ENCODE assay signal across 8 cellular contexts in the genomic region with DNA sequence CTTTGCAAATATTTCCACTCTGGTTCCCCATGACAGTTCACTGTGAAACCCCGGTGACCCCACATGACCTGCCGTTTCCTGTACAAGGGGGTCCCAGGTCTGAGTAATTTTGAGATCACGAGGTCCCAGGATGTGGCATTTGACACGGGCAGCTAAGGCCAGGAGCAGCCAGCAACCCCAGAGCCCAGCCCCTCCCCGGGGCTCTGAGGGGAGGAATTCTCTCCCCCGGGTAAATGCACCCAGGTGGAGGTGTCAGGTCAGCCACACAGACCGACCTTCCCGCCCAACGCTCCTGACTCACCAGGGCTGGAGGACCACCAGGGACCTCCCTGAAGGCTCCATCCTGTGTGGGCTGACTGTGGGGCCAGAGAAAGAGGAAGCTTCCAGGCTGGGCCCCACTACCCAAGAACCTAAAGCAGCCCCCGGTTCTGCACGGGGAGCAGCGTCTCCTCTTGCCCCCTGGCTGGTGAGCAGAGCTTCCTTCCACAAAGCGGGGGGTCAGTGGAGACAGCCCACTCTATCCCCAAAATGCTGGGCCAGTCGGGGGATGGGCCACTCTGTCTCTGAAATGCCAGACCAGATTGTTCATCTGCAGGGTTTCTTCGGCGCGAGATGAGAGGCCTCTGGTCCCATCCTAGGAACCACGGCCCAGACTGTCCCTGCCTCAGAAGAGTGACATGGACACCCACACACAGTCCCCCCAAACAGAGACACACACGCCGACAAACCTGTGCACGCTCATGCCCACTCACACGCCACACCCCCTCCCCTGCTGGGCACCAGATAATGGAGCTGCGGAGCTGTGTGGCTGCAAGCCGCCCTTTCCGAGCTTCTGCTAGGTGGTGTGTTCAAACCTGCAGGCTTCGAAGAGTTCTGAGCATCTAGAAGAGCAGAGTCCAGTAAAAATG. TPM values are rescaled to one million over a fixed set of nuclear protein-coding genes. Genes with fewer than 3 reads are reported as not detected.
DNase-seq lines count a peak whose midpoint lies in the region; ATAC-seq and TF ChIP-seq lines count a peak whose summit lies in the region.

No MANE protein-coding gene starts in this region.

- H3K9me3 Mint-ChIP-seq in CD4-positive, alpha-beta memory T cell = no peaks in the 10 kb centered on the region
- H3K9me3 Mint-ChIP-seq in T-helper 1 cell treated with Interleukin-12 subunit alpha and Interleukin-12 subunit beta and Interleukin-4 antibody, amounts not matched to agents 30 μg/mL and 1 μg/mL, for 36 hours = no peaks in the 10 kb centered on the region

- TF ChIP-seq POLR2A in testis (IDR thresholded peaks at IDR 0.05) = no peak

- peaks cover 39% of the 10 kb centered on the region for H3K4me1 ChIP-seq in CD4-positive, alpha-beta memory T cell (ENCODE audit: insufficient read depth, low read length)
- H3K4me1 ChIP-seq in testis = peaks cover 25% of the 10 kb centered on the region

- WGBS in testis, 2 donors = 77 to 86% methylated on average over 11 to 26 of the region's 26 CpGs

- no peaks in the 10 kb centered on the region for H3K36me3 ChIP-seq in CD4-positive, alpha-beta memory T cell (ENCODE audit: insufficient read depth, low read length)
- H3K36me3 ChIP-seq in testis (ENCODE audit: low read depth, missing control alignments) = no peaks in the 10 kb centered on the region

- CTCF ChIA-PET in CD4-positive, alpha-beta memory T cell (lab: Charles Lee; ENCODE audit: partially characterized antibody) = interaction anchor here (1.4 to 2.5 kb wide), 2 partner anchors 15 to 119 kb away, joined by 3 to 10 read pairs; no protein-coding TSS in a partner anchor

- H3K36me3 Mint-ChIP-seq in CD4-positive, alpha-beta memory T cell = no peaks in the 10 kb centered on the region
- no peaks in the 10 kb centered on the region for H3K36me3 Mint-ChIP-seq in T-helper 1 cell treated with Interleukin-12 subunit alpha and Interleukin-12 subunit beta and Interleukin-4 antibody, amounts not matched to agents 30 μg/mL and 1 μg/mL, for 36 hours (ENCODE audit: low read depth)

- TF ChIP-seq CTCF in testis (IDR thresholded peaks at IDR 0.05) = no peak

- H3K27ac ChIP-seq in CD4-positive, alpha-beta memory T cell (ENCODE audit: low read depth, low read length) = no peak overlapping the region
- H3K27ac ChIP-seq in testis = no peak overlapping the region

- intact Hi-C loops in CD4-positive, alpha-beta memory T cell (cut with micrococcal nuclease) = no loop called here
- intact Hi-C loops in testis (cut with DNase I; ENCODE audit: low total_unique reads) = loop anchor here (5.0 kb wide), 1 partner anchor 122 kb away; no protein-coding TSS in a partner anchor

- no peaks in the 10 kb centered on the region for H3K9me3 ChIP-seq in CD4-positive, alpha-beta memory T cell (ENCODE audit: control insufficient read depth in 1 of 2, low read length in 2 of 2)
- H3K9me3 ChIP-seq in testis = no peaks in the 10 kb centered on the region

- peak overlapping the region in 2 of 8 donors; percentile 26 to 39 for H3K4me3 Mint-ChIP-seq in CD4-positive, alpha-beta memory T cell
- H3K4me3 Mint-ChIP-seq in T-helper 1 cell treated with Interleukin-12 subunit alpha and Interleukin-12 subunit beta and Interleukin-4 antibody, amounts not matched to agents 30 μg/mL and 1 μg/mL, for 36 hours = peak overlapping the region; percentile 66

- peak overlapping the region in 5 of 7 donors; percentile 27 to 61 (median 57) for H3K27ac Mint-ChIP-seq in CD4-positive, alpha-beta memory T cell
- peak overlapping the region; percentile 92 for H3K27ac Mint-ChIP-seq in T-helper 1 cell treated with Interleukin-12 subunit alpha and Interleukin-12 subunit beta and Interleukin-4 antibody, amounts not matched to agents 30 μg/mL and 1 μg/mL, for 36 hours

- peaks cover 7 to 42% (median 21%) of the 10 kb centered on the region in 4 donors for H3K4me1 Mint-ChIP-seq in CD4-positive, alpha-beta memory T cell
- peaks cover 36% of the 10 kb centered on the region for H3K4me1 Mint-ChIP-seq in T-helper 1 cell treated with Interleukin-12 subunit alpha and Interleukin-12 subunit beta and Interleukin-4 antibody, amounts not matched to agents 30 μg/mL and 1 μg/mL, for 36 hours (ENCODE audit: low read depth)

- H3K27me3 ChIP-seq in CD4-positive, alpha-beta memory T cell (ENCODE audit: insufficient read depth, low read length) = no peaks in the 10 kb centered on the region
- no peaks in the 10 kb centered on the region for H3K27me3 ChIP-seq in testis

- peak; percentile 37 for ATAC-seq in GM21619 (IDR thresholded peaks at IDR 0.05; ENCODE audit: unreplicated experiment)

- no peak for DNase-seq in CD4-positive, alpha-beta memory T cell
- DNase-seq in kidney tubule cell (ENCODE audit: low spot score) = peak; percentile 70
- DNase-seq in NCI-H1092 (lab: John Stamatoyannopoulos, UW) = no peak
- no peak for DNase-seq in testis
- no peak for DNase-seq in DMS79 treated with DMSO at 0.1 percent for 48 hours (lab: John Stamatoyannopoulos, UW)
- no peak for DNase-seq in LoVo (ENCODE audit: low spot score)

- H3K4me3 ChIP-seq in CD4-positive, alpha-beta memory T cell (ENCODE audit: low read length in 2 of 2) = no peak overlapping the region
- H3K4me3 ChIP-seq in testis = no peak overlapping the region

- POLR2A ChIA-PET in CD4-positive, alpha-beta memory T cell (lab: Charles Lee; ENCODE audit: partially characterized antibody) = interaction anchor here (0.9 to 1.8 kb wide), 2 partner anchors 32 to 176 kb away, joined by 4 to 7 read pairs; no protein-coding TSS in a partner anchor

- no peaks in the 10 kb centered on the region for H3K27me3 Mint-ChIP-seq in CD4-positive, alpha-beta memory T cell
- H3K27me3 Mint-ChIP-seq in T-helper 1 cell treated with Interleukin-12 subunit alpha and Interleukin-12 subunit beta and Interleukin-4 antibody, amounts not matched to agents 30 μg/mL and 1 μg/mL, for 36 hours (ENCODE audit: low read depth) = peaks cover 3% of the 10 kb centered on the region

RNA-seq across cellular contexts. Expression of gene SLCO4A1, which starts 23.4 kb away (rescaled TPM):
- total RNA-seq in CD4-positive, alpha-beta memory T cell = under 1 TPM; 0.97 to 0.99 TPM
- polyA plus RNA-seq in CD4-positive, alpha-beta memory T cell = under 1 TPM in 1 of 2 donors, not detected in 1; 0.49 TPM
- total RNA-seq in testis = 10 to 100 TPM in 1 of 2 donors, 1 to 10 TPM in 1; 9.8 to 14.2 TPM
- 4.2 TPM for polyA plus RNA-seq in testis (ENCODE audit: insufficient read depth, low read depth, low replicate concordance)

Comparison
In these comparisons a context has a peak if more than half of its experiments do, and no peak if none do; other contexts are left out.
1. RNA of gene SLCO4A1, which starts 23.4 kb away (total RNA-seq): 9.8 to 14.2 TPM in testis; 0.97 to 0.99 TPM in CD4-positive, alpha-beta memory T cell; every median in the first group is over 4 times any median in the second.